Comparison of ENCODE assay signal across 9 cellular contexts in genomic region chr2:187547353-187547979, GRCh38. TPM values are rescaled to one million over a fixed set of nuclear protein-coding genes. Genes with fewer than 3 reads are reported as not detected.
A peak's percentile ranks its signal among the peaks of the same experiment; 100 is the strongest.
DNase-seq lines count a peak whose midpoint lies in the region; ATAC-seq and TF ChIP-seq lines count a peak whose summit lies in the region.
"Had no signal": no experiment of that assay in that cellular context is flagged by ENCODE, and none has a peak within 500 bp of the region (broad histone marks: within the 10 kb centered on the region; RNA-seq: fewer than 3 reads in every experiment).

No MANE protein-coding gene starts in this region.

- H3K27me3 ChIP-seq in thoracic aorta (replicated peaks; ENCODE audit: insufficient read depth), result peaks cover 4% of the 10 kb centered on the region

- peaks cover 8 to 12% of the 10 kb centered on the region in 2 donors for H3K4me1 ChIP-seq in thoracic aorta (ENCODE audit: control insufficient read depth in 1 of 2, low read depth in 2 of 2)

- peak; percentile 88 for DNase-seq in HFFc6
- peak; percentile 6 for DNase-seq in UCSD-AML1 (lab: John Stamatoyannopoulos, UW; ENCODE audit: unreplicated experiment)
- DNase-seq in left cardiac atrium, result peak; percentile 59
- peak; percentile 27 for DNase-seq in thoracic aorta (ENCODE audit: low spot score)
- no peak for DNase-seq in NCI-H2196 (lab: John Stamatoyannopoulos, UW; ENCODE audit: unreplicated experiment)
- no peak for DNase-seq in NOMO-1 treated with dmso at 0.1 percent for 144 hours (lab: John Stamatoyannopoulos, UW; ENCODE audit: unreplicated experiment)
- no peak for DNase-seq in hippocampal formation (lab: John Stamatoyannopoulos, UW)
- DNase-seq: stimulated activated CD4-positive, alpha-beta T cell treated with anti-CD3 and anti-CD28 coated beads, Interleukin-1b, Interleukin-23, amount 100 ng/mL, for 48 hours had no signal

- H3K36me3 Mint-ChIP-seq in HFFc6 (ENCODE audit: low read depth), result peaks cover 5% of the 10 kb centered on the region; the same call in 1 of the 2 replicates

- H3K4me3 Mint-ChIP-seq in HFFc6, result peak overlapping the region; percentile 43

- intact Hi-C loops in left cardiac atrium (cut with DNase I), result no loop called here

- TF ChIP-seq CTCF in HFFc6 (IDR thresholded peaks at IDR 0.05), result no peak
- no peak for TF ChIP-seq CTCF in thoracic aorta (IDR thresholded peaks at IDR 0.05)

- H3K27me3 Mint-ChIP-seq in HFFc6 (ENCODE audit: insufficient read depth), result no peaks in the 10 kb centered on the region

- ATAC-seq in left cardiac atrium, result peak; percentile 84 to 97
- ATAC-seq in thoracic aorta (ENCODE audit: insufficient number of reproducible peaks, low FRiP score, low read depth), result peak; percentile 85
- ATAC-seq in HG03354 (IDR thresholded peaks at IDR 0.05; ENCODE audit: poor library complexity, severe bottlenecking, unreplicated experiment), result no peak

- H3K9me3 Mint-ChIP-seq in HFFc6, result no peaks in the 10 kb centered on the region

- peak overlapping the region in 1 of 2 donors; percentile 34 for H3K27ac ChIP-seq in thoracic aorta

- H3K27ac Mint-ChIP-seq in HFFc6, result peak overlapping the region; percentile 74

- H3K9me3 ChIP-seq in thoracic aorta, result no peaks in the 10 kb centered on the region

- H3K36me3 ChIP-seq in thoracic aorta, result no peaks in the 10 kb centered on the region

- peaks cover 89% of the 10 kb centered on the region for H3K4me1 Mint-ChIP-seq in HFFc6 (ENCODE audit: low read depth)

- H3K4me3 ChIP-seq in thoracic aorta, result no peak overlapping the region

RNA-seq across cellular contexts. Expression of gene TFPI, which starts 6.8 kb away (rescaled TPM):
- total RNA-seq in HFFc6 (2021; fragmentation: NEBNext Ultra II Directional; extraction: Animal tissue kit (Norgen Biotek cat#: 25700)), result 10 to 100 TPM; 25.4 to 42.4 (median 34.7) TPM
- total RNA-seq in left cardiac atrium (10 to 100 TPM; 42.7 to 68.6 TPM), thoracic aorta (10 to 100 TPM; 63.5 to 86.8 TPM)

Comparison
In these comparisons a context has a peak if more than half of its experiments do, and no peak if none do; other contexts are left out.
1. DNase-seq: peak in HFFc6 (single experiment), UCSD-AML1 (single experiment), left cardiac atrium (single experiment) and thoracic aorta (single experiment); none in NCI-H2196 (single experiment), NOMO-1 treated with dmso at 0.1 percent for 144 hours (single experiment) and hippocampal formation (0 of 2).